Comparison of ENCODE assay signal across 9 cellular contexts in the genomic region with DNA sequence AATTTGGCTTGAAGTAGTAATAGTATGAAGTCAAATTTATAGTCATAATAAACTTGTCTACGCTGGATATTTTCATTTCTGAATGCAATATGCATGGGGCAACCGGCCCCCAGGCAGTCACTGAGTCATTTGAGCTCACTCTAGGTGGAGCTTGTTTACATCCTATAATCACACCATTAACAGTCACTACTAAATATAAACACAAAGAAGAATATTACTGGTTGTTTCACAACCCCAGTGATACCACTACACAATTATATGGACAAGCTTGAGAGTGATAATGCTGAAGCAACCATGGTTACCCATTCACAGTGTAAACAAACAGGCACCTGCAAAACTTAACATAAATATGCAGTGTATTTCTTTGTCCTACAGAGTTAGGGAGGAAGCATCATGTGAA.
DNase-seq lines count a peak whose midpoint lies in the region; ATAC-seq, FAIRE-seq and TF ChIP-seq lines count a peak whose summit lies in the region.
"Had no signal": no experiment of that assay in that cellular context is flagged by ENCODE, and none has a peak within 500 bp of the region (broad histone marks: within the 10 kb centered on the region; RNA-seq: fewer than 3 reads in every experiment).

No MANE protein-coding gene starts in this region.

- no peak for TF ChIP-seq RAD21 in IMR-90 (IDR thresholded peaks at IDR 0.05; ENCODE audit: low read length)

- peaks cover 8% of the 10 kb centered on the region; the same call in 1 of the 2 replicates for H3K9me1 ChIP-seq in IMR-90 (ENCODE audit: insufficient read depth, low read length)

- H2AK9ac ChIP-seq in IMR-90 (replicated peaks; ENCODE audit: low read depth, low read length, poor library complexity), result no peak overlapping the region

- TF ChIP-seq POLR2A in IMR-90 (IDR thresholded peaks at IDR 0.05; ENCODE audit: low read depth, low read length), result no peak
- no peak for TF ChIP-seq POLR2A in upper lobe of left lung (IDR thresholded peaks at IDR 0.05)

- dilution Hi-C loops in IMR-90 (cut with HindIII; ENCODE audit: low sequenced_read_pairs, unreplicated experiment), result no loop called here

- intact Hi-C loops in IMR-90 (cut with micrococcal nuclease), result no loop called here

- no peak overlapping the region for H3K9ac ChIP-seq in IMR-90 (ENCODE audit: low read depth, low read length)

- peaks cover 10% of the 10 kb centered on the region; the same call in 1 of the 2 replicates for H3K4me1 ChIP-seq in IMR-90 (ENCODE audit: control insufficient read depth, insufficient read depth, low read length)
- no peaks in the 10 kb centered on the region for H3K4me1 ChIP-seq in upper lobe of left lung

- H4K20me1 ChIP-seq in IMR-90 (ENCODE audit: insufficient read depth, low read length), result no peaks in the 10 kb centered on the region; the same call in 1 of the 2 replicates

- H3K18ac ChIP-seq in IMR-90 (ENCODE audit: low read depth, low read length), result no peak overlapping the region

- CTCF ChIA-PET in IMR-90 (lab: Yijun Ruan, JAX), result no interaction called here

- H3K4me2 ChIP-seq in IMR-90 (ENCODE audit: low read depth, low read length), result no peak overlapping the region; the same call in 1 of the 2 replicates

- H4K91ac ChIP-seq in IMR-90 (ENCODE audit: insufficient read depth, low read depth, low read length), result no peak overlapping the region

- no TSS peak for BruUV-seq in IMR-90 (replicated peaks; lab: Mats Ljungman, UMichigan)

- H3K4ac ChIP-seq in IMR-90 (ENCODE audit: low read depth, low read length), result no peak overlapping the region

- WGBS in IMR-90 (ENCODE audit: extremely low coverage in 2 of 2, insufficient read length in 1 of 2), 2 experiments, result 20% methylated on average over 1 of the region's 2 CpGs; no CpG with 5 or more reads in 1 of the 2 experiments
- WGBS in upper lobe of left lung, 2 donors, result 61 to 78% methylated on average over 2 of the region's 2 CpGs

- H2AFZ ChIP-seq in IMR-90 (replicated peaks; ENCODE audit: low read length, poor library complexity), result no peak overlapping the region

- TF ChIP-seq CTCF in IMR-90 (conservative IDR thresholded peaks at IDR 0.05; ENCODE audit: low read depth, low read length) (no peak), bronchial epithelial cell (IDR thresholded peaks at IDR 0.05; ENCODE audit: insufficient read depth, low read length, severe bottlenecking) (no peak), upper lobe of left lung (IDR thresholded peaks at IDR 0.05) (no peak)

- H3K23ac ChIP-seq in IMR-90 (ENCODE audit: low read depth, low read length), result no peak overlapping the region

- DNase-seq in GM04504 (ENCODE audit: low read depth), result peak; percentile 40
- DNase-seq in IMR-90, result peak; percentile 66
- DNase-seq in bronchial epithelial cell (ENCODE audit: low read depth), result peak; percentile 97
- no peak for DNase-seq in caudate nucleus (lab: John Stamatoyannopoulos, UW)
- DNase-seq in upper lobe of left lung, result no peak
- no peak for DNase-seq in H7
- no peak for DNase-seq in cortex of kidney (lab: John Stamatoyannopoulos, UW)
- DNase-seq: Kasumi-1 had no signal

- no peak for TF ChIP-seq EP300 in upper lobe of left lung (IDR thresholded peaks at IDR 0.05)

- H2AK5ac ChIP-seq in IMR-90 (ENCODE audit: low read depth, low read length), result no peak overlapping the region

- FAIRE-seq in bronchial epithelial cell (lab: Jason Lieb, UNC), result no peak

- H3K14ac ChIP-seq in IMR-90 (replicated peaks; ENCODE audit: low read depth, low read length), result no peak overlapping the region

- peak; percentile 84 for ATAC-seq in GM21723 (IDR thresholded peaks at IDR 0.05; ENCODE audit: unreplicated experiment)
- ATAC-seq in IMR-90 (ENCODE audit: low read depth), result peak; percentile 61
- no peak for ATAC-seq in upper lobe of left lung (ENCODE audit: low FRiP score in 2 of 2)

- H3K27ac ChIP-seq in IMR-90 (ENCODE audit: insufficient read depth, low read length) (no peak overlapping the region), caudate nucleus (ENCODE audit: low read depth, low read length) (no peak overlapping the region), upper lobe of left lung (no peak overlapping the region)

- H3K27me3 ChIP-seq in IMR-90 (ENCODE audit: control insufficient read depth, insufficient read depth, low read length), result no peaks in the 10 kb centered on the region
- H3K27me3 ChIP-seq in bronchial epithelial cell (ENCODE audit: control insufficient read depth, insufficient read depth, low read length), result no peaks in the 10 kb centered on the region
- H3K27me3 ChIP-seq in upper lobe of left lung, result no peaks in the 10 kb centered on the region
- H3K27me3 ChIP-seq in H7 (ENCODE audit: control insufficient read depth, insufficient read depth, low read length), result no peaks in the 10 kb centered on the region

- no peak overlapping the region for H4K5ac ChIP-seq in IMR-90 (ENCODE audit: low read depth, low read length)

- H3K56ac ChIP-seq in IMR-90 (ENCODE audit: extremely low read depth, insufficient read depth, low read length), result no peak overlapping the region

- no peak overlapping the region for H2BK15ac ChIP-seq in IMR-90 (ENCODE audit: low read depth, low read length)

- no peak overlapping the region for H2BK20ac ChIP-seq in IMR-90 (ENCODE audit: low read depth, low read length)

- H2BK5ac ChIP-seq in IMR-90 (ENCODE audit: low read depth, low read length, poor library complexity, severe bottlenecking), result no peak overlapping the region

- H2BK120ac ChIP-seq in IMR-90 (ENCODE audit: low read depth, low read length), result no peak overlapping the region

- no peak overlapping the region for H4K8ac ChIP-seq in IMR-90 (ENCODE audit: low read depth in 2 of 2, low read length in 2 of 2)

- H3K4me3 ChIP-seq in IMR-90 (ENCODE audit: insufficient read depth, low read depth, low read length), result no peak overlapping the region
- H3K4me3 ChIP-seq in bronchial epithelial cell (ENCODE audit: low read depth, low read length), result no peak overlapping the region
- H3K4me3 ChIP-seq in upper lobe of left lung, result no peak overlapping the region
- no peak overlapping the region for H3K4me3 ChIP-seq in H7 (ENCODE audit: insufficient read depth, low read depth, low read length)

- H3K36me3 ChIP-seq in IMR-90 (ENCODE audit: control insufficient read depth, insufficient read depth, low read length) (no peaks in the 10 kb centered on the region), bronchial epithelial cell (ENCODE audit: control insufficient read depth, insufficient read depth, low read length) (no peaks in the 10 kb centered on the region), upper lobe of left lung (no peaks in the 10 kb centered on the region), H7 (replicated peaks; ENCODE audit: control insufficient read depth, insufficient read depth, low read length) (no peaks in the 10 kb centered on the region)

- in situ Hi-C loops in IMR-90 (cut with MboI; ENCODE audit: low sequenced_read_pairs), result no loop called here

- no peaks in the 10 kb centered on the region for H3K9me3 ChIP-seq in IMR-90 (ENCODE audit: control insufficient read depth, insufficient read depth, low read length)
- H3K9me3 ChIP-seq in upper lobe of left lung, result no peaks in the 10 kb centered on the region

- H3K79me1 ChIP-seq in IMR-90 (ENCODE audit: low read depth in 1 of 2, low read length in 2 of 2), result peaks cover 7 to 9% of the 10 kb centered on the region in 2 experiments; a peak in 3 of 4 replicates

- POLR2A ChIA-PET in IMR-90 (lab: Charles Lee; ENCODE audit: unreplicated experiment), result no interaction called here

TF ChIP-seq in IMR-90, 13 proteins besides CTCF, POLR2A, EP300 and RAD21:
- no peak for TF ChIP-seq CHD1 (IDR thresholded peaks at IDR 0.05; ENCODE audit: low read depth, low read length)
- TF ChIP-seq, protein P1, sequence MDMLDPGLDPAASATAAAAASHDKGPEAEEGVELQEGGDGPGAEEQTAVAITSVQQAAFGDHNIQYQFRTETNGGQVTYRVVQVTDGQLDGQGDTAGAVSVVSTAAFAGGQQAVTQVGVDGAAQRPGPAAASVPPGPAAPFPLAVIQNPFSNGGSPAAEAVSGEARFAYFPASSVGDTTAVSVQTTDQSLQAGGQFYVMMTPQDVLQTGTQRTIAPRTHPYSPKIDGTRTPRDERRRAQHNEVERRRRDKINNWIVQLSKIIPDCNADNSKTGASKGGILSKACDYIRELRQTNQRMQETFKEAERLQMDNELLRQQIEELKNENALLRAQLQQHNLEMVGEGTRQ (IDR thresholded peaks at IDR 0.05; ENCODE audit: low read depth, low read length), result no peak
- no peak for TF ChIP-seq RFX5 (IDR thresholded peaks at IDR 0.05; ENCODE audit: low read depth, low read length)
- no peak for TF ChIP-seq MAZ (IDR thresholded peaks at IDR 0.05; ENCODE audit: borderline replicate concordance, low read depth, low read length)
- TF ChIP-seq FOS (IDR thresholded peaks at IDR 0.05; ENCODE audit: low read depth, low read length), result peak; percentile 79
- no peak for TF ChIP-seq MAFK (IDR thresholded peaks at IDR 0.05; ENCODE audit: low read depth, low read length)
- no peak for TF ChIP-seq BHLHE40 (IDR thresholded peaks at IDR 0.05; ENCODE audit: low read depth, low read length)
- TF ChIP-seq CEBPB (IDR thresholded peaks at IDR 0.05; ENCODE audit: low read depth, low read length), result peak; percentile 81
- TF ChIP-seq, protein P2, sequence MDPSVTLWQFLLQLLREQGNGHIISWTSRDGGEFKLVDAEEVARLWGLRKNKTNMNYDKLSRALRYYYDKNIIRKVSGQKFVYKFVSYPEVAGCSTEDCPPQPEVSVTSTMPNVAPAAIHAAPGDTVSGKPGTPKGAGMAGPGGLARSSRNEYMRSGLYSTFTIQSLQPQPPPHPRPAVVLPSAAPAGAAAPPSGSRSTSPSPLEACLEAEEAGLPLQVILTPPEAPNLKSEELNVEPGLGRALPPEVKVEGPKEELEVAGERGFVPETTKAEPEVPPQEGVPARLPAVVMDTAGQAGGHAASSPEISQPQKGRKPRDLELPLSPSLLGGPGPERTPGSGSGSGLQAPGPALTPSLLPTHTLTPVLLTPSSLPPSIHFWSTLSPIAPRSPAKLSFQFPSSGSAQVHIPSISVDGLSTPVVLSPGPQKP (IDR thresholded peaks at IDR 0.05; ENCODE audit: borderline replicate concordance, low read depth, low read length), result no peak
- TF ChIP-seq MXI1 (IDR thresholded peaks at IDR 0.05; ENCODE audit: borderline replicate concordance, low read depth, low read length), result no peak
TF ChIP-seq in IMR-90: peak in this region for 2.

Comparison
In these comparisons a context has a peak if more than half of its experiments do, and no peak if none do; other contexts are left out.
1. DNase-seq: peak in GM04504 (single experiment), IMR-90 (single experiment) and bronchial epithelial cell (single experiment); none in caudate nucleus (0 of 61), upper lobe of left lung (0 of 2), H7 (single experiment) and cortex of kidney (single experiment).
2. ATAC-seq: peak in GM21723 (single experiment) and IMR-90 (single experiment); none in upper lobe of left lung (0 of 2).